8 cellular contexts compared by ENCODE assay signal in the genomic region with DNA sequence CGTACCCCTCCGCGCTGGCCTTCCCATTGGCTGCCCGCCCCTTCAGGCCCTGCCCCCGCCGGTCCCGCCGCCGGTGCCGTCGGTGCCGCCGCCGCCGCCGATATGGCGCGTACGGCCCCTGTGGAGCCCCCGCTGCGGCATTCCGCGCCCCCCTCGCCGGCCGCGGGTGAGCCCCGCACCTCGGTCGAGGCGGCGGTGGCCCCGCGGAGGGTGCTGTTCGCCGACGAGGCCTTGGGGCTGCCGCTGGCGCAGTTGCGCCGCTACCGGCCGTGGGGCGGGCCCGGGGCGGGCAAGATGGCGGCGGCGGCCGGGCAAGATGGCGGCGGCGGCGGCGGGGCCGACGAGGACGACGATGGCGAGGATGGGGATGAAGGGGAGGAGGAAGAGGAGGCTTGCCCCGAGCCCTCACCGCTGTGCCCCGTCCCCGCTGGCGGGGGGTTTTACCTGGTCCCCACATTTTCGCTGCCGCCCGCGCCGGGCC. TPM values are rescaled to one million over a fixed set of nuclear protein-coding genes. Genes with fewer than 3 reads are reported as not detected.
A peak's percentile ranks its signal among the peaks of the same experiment; 100 is the strongest.
DNase-seq lines count a peak whose midpoint lies in the region; ATAC-seq and TF ChIP-seq lines count a peak whose summit lies in the region.

A gene with protein sequence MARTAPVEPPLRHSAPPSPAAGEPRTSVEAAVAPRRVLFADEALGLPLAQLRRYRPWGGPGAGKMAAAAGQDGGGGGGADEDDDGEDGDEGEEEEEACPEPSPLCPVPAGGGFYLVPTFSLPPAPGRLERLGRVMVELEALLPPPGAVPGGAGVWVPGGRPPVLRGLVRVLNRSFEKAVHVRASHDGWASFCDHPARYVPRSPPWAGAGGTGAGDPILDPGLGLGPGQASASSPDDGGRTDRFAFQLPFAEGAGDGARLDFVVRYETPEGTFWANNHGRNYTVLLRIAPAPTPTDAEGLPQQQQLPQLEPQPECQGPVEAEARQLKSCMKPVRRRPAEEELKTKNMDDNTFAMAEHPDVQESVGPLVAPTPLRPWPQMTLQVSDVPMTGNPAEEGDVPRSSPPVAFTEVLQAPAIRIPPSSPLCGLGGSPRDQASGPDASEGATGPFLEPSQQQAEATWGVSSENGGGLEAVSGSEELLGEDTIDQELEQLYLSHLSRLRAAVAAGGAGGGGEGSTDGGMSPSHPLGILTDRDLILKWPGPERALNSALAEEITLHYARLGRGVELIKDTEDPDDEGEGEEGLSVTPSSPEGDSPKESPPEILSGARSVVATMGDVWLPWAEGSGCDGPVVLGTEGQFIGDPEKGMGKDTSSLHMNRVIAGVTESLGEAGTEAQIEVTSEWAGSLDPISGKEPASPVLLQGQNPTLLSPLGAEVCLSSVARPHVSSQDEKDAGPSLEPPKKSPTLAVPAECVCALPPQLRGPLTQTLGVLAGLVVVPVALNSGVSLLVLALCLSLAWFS (plus strand): TSS at position 26 of the 481 bp plus-strand sequence. CDS start 77 bp downstream, at position 103.

- TF ChIP-seq POLR2A in tibial nerve (IDR thresholded peaks at IDR 0.05), result peak; percentile 64 to 73

- H2AFZ ChIP-seq in mammary epithelial cell (ENCODE audit: low read depth, low read length), result peak within 1 kb of the TSS; percentile 88

- no TSS peak for BruUV-seq in mammary epithelial cell (replicated peaks; lab: Mats Ljungman, UMichigan)

- peaks cover 40% of the 10 kb centered on the region for H3K4me1 ChIP-seq in CD8-positive, alpha-beta memory T cell (ENCODE audit: insufficient read depth, low read length)
- H3K4me1 ChIP-seq in HUES64 (ENCODE audit: insufficient read depth, low read length) (peaks cover 5% of the 10 kb centered on the region; the same call in 1 of the 2 replicates), mammary epithelial cell (ENCODE audit: insufficient read depth, low read length) (peaks cover 12% of the 10 kb centered on the region), lung (ENCODE audit: control insufficient read depth in 2 of 2, insufficient read depth in 2 of 2, low read length in 2 of 2) (peaks cover 0 to 9% of the 10 kb centered on the region in 2 donors), tibial nerve (peaks cover 0 to 41% (median 18%) of the 10 kb centered on the region in 4 donors)

- peaks cover 38% of the 10 kb centered on the region for H3K79me2 ChIP-seq in mammary epithelial cell (ENCODE audit: insufficient read depth, low read length)

- H3K27ac Mint-ChIP-seq in CD8-positive, alpha-beta memory T cell, result peak within 1 kb of the TSS; percentile 99 to 100 (median 100)

- intact Hi-C loops in mammary epithelial cell (cut with micrococcal nuclease), result no loop called here

- H3K9ac ChIP-seq in HUES64 (ENCODE audit: low read depth, low read length) (peak within 1 kb of the TSS; percentile 90), mammary epithelial cell (ENCODE audit: insufficient read depth, low read length) (peak within 1 kb of the TSS; percentile 70)

- H3K27ac ChIP-seq in CD8-positive, alpha-beta memory T cell (ENCODE audit: low read depth, low read length), result peak within 1 kb of the TSS; percentile 99
- H3K27ac ChIP-seq in HUES64 (ENCODE audit: low read depth, low read length) (peak within 1 kb of the TSS; percentile 92), mammary epithelial cell (ENCODE audit: insufficient read depth, low read depth, low read length) (peak within 1 kb of the TSS; percentile 81), lung (ENCODE audit: low read depth in 1 of 2, low read length in 1 of 2) (peak within 1 kb of the TSS; percentile 93 to 96), tibial nerve (peak within 1 kb of the TSS; percentile 89 to 98 (median 96))

- DNase-seq in CD8-positive, alpha-beta memory T cell, result peak in 1 of 5 donors; percentile 24
- DNase-seq in mammary epithelial cell (no peak), lung (ENCODE audit: low spot score) (no peak), tibial nerve (ENCODE audit: low spot score in 2 of 2) (no peak), NCI-H345 (lab: John Stamatoyannopoulos, UW) (no peak)

- under 1% methylated on average over 70 of the region's 70 CpGs for WGBS in HUES64
- 14% methylated on average over 25 of the region's 70 CpGs for WGBS in mammary epithelial cell (ENCODE audit: low coverage, missing lambda C conversion rate)
- 0 to 43% methylated on average over 8 to 70 of the region's 70 CpGs for WGBS in lung, 2 donors
- 60% methylated on average over 64 of the region's 70 CpGs; no CpG with 5 or more reads in 1 of the 2 donors for WGBS in tibial nerve, 2 donors

- H3K27me3 ChIP-seq in CD8-positive, alpha-beta memory T cell (ENCODE audit: insufficient read depth, low read length, poor library complexity, severe bottlenecking), result no peaks in the 10 kb centered on the region
- no peaks in the 10 kb centered on the region for H3K27me3 ChIP-seq in HUES64 (ENCODE audit: insufficient read depth, low read length)
- H3K27me3 ChIP-seq in mammary epithelial cell (ENCODE audit: insufficient read depth, low read length), result no peaks in the 10 kb centered on the region
- no peaks in the 10 kb centered on the region for H3K27me3 ChIP-seq in lung (ENCODE audit: control insufficient read depth, insufficient read depth)
- H3K27me3 ChIP-seq in tibial nerve, result no peaks in the 10 kb centered on the region

- POLR2A ChIA-PET in CD8-positive, alpha-beta memory T cell (lab: Charles Lee), result interaction anchor here (0.6 to 1.5 kb wide), 5 partner anchors 11 to 84 kb away, joined by 3 to 8 read pairs (median 5); a partner anchor contains a TSS

- peaks cover 51 to 62% (median 57%) of the 10 kb centered on the region in 3 donors for H3K4me1 Mint-ChIP-seq in CD8-positive, alpha-beta memory T cell

- no peaks in the 10 kb centered on the region for H3K36me3 ChIP-seq in CD8-positive, alpha-beta memory T cell (ENCODE audit: insufficient read depth, low read length)
- peaks cover 11% of the 10 kb centered on the region for H3K36me3 ChIP-seq in HUES64 (ENCODE audit: insufficient read depth, low read length)
- no peaks in the 10 kb centered on the region for H3K36me3 ChIP-seq in mammary epithelial cell (ENCODE audit: insufficient read depth, low read length)
- no peaks in the 10 kb centered on the region for H3K36me3 ChIP-seq in lung (ENCODE audit: control insufficient read depth in 2 of 2, insufficient read depth in 2 of 2, low read length in 2 of 2)
- no peaks in the 10 kb centered on the region for H3K36me3 ChIP-seq in tibial nerve

- CTCF ChIA-PET in CD8-positive, alpha-beta memory T cell (lab: Charles Lee), result interaction anchor here (0.9 to 1.6 kb wide), 3 partner anchors 12 to 114 kb away, joined by 3 to 10 read pairs (median 4); no protein-coding TSS in a partner anchor
- CTCF ChIA-PET in mammary epithelial cell (lab: Charles Lee; ENCODE audit: low non-redundant PET), result no interaction called here

- dilution Hi-C loops in mammary epithelial cell (cut with HindIII; ENCODE audit: low sequenced_read_pairs), result no loop called here

- ATAC-seq in GM21447 (IDR thresholded peaks at IDR 0.05; ENCODE audit: unreplicated experiment) (peak; percentile 11), lung (ENCODE audit: insufficient read depth, low FRiP score) (peak; percentile 10), GM21367 (IDR thresholded peaks at IDR 0.05; ENCODE audit: unreplicated experiment) (no peak)

- in situ Hi-C loops in mammary epithelial cell (cut with MboI; ENCODE audit: low sequenced_read_pairs in 2 of 2), result no loop called here

- H3K9me3 Mint-ChIP-seq in CD8-positive, alpha-beta memory T cell, result no peaks in the 10 kb centered on the region

- peaks cover 0 to 3% of the 10 kb centered on the region in 2 donors for H3K27me3 Mint-ChIP-seq in CD8-positive, alpha-beta memory T cell

- H3K4me3 Mint-ChIP-seq in CD8-positive, alpha-beta memory T cell, result peak within 1 kb of the TSS; percentile 90 to 99 (median 96)

- TF ChIP-seq EP300 in tibial nerve (IDR thresholded peaks at IDR 0.05), result no peak

- peak within 1 kb of the TSS; percentile 94 for H3K4me2 ChIP-seq in mammary epithelial cell (ENCODE audit: insufficient read depth, low read depth, low read length)

- no peaks in the 10 kb centered on the region for H4K20me1 ChIP-seq in mammary epithelial cell (ENCODE audit: insufficient read depth, low read length)

- no peak for TF ChIP-seq CTCF in mammary epithelial cell (conservative IDR thresholded peaks at IDR 0.05 in 1 of 2, IDR thresholded peaks at IDR 0.05 in 1 of 2; ENCODE audit: extremely low read depth in 1 of 2, insufficient read depth in 1 of 2, low read depth in 1 of 2, low read length in 2 of 2)
- no peak for TF ChIP-seq CTCF in lung (IDR thresholded peaks at IDR 0.05; ENCODE audit: control extremely low read depth, extremely low read depth)
- TF ChIP-seq CTCF in tibial nerve (IDR thresholded peaks at IDR 0.05), result no peak

- H3K4me3 ChIP-seq in CD8-positive, alpha-beta memory T cell (ENCODE audit: low read length), result peak within 1 kb of the TSS; percentile 82
- peak within 1 kb of the TSS; percentile 94 for H3K4me3 ChIP-seq in HUES64 (ENCODE audit: low read length)
- peak within 1 kb of the TSS; percentile 41 to 71 (median 60) for H3K4me3 ChIP-seq in mammary epithelial cell (replicated peaks in 1 of 3; ENCODE audit: insufficient read depth in 1 of 3, low read depth in 2 of 3, low read length in 3 of 3)
- peak within 1 kb of the TSS; percentile 54 for H3K4me3 ChIP-seq in lung
- peak within 1 kb of the TSS; percentile 59 to 87 (median 72) for H3K4me3 ChIP-seq in tibial nerve

- H3K36me3 Mint-ChIP-seq in CD8-positive, alpha-beta memory T cell, result peaks cover 0 to 7% (median 0%) of the 10 kb centered on the region in 3 donors

- no peaks in the 10 kb centered on the region for H3K9me3 ChIP-seq in CD8-positive, alpha-beta memory T cell (ENCODE audit: low read length)
- H3K9me3 ChIP-seq in HUES64 (ENCODE audit: insufficient read depth, low read depth, low read length), result no peaks in the 10 kb centered on the region
- H3K9me3 ChIP-seq in mammary epithelial cell (replicated peaks; ENCODE audit: insufficient read depth, low read length), result no peaks in the 10 kb centered on the region
- H3K9me3 ChIP-seq in lung (ENCODE audit: control insufficient read depth in 2 of 2, insufficient read depth in 1 of 2, low read length in 1 of 2), result peaks cover 0 to 3% of the 10 kb centered on the region in 2 donors
- H3K9me3 ChIP-seq in tibial nerve, result no peaks in the 10 kb centered on the region

RNA-seq across cellular contexts. Expression of the gene that starts here (rescaled TPM):
- 1 to 10 TPM; 4.5 to 6.0 TPM for total RNA-seq in CD8-positive, alpha-beta memory T cell
- 8.1 TPM for polyA plus RNA-seq in CD8-positive, alpha-beta memory T cell
- 6.7 TPM for polyA plus RNA-seq in HUES64 (2013, experiment 1 of 2)
- polyA plus RNA-seq in HUES64 (2013, experiment 2 of 2), result 7.6 TPM
- total RNA-seq in mammary epithelial cell (1 to 10 TPM; 2.1 to 2.8 TPM), lung (1 to 10 TPM; 5.8 to 7.6 TPM), tibial nerve (10 to 100 TPM; 20.9 to 36.9 (median 27.1) TPM)
- polyA plus RNA-seq in mammary epithelial cell (0.59 TPM), lung (1 to 10 TPM; 2.0 to 3.0 TPM)
- not detected for polyA minus RNA-seq in mammary epithelial cell
